In genomic region chr22:34038801-34039200, GRCh38 we compare ENCODE assay signal across 30 cellular contexts.
"Had no signal": no experiment of that assay in that cellular context is flagged by ENCODE, and none has a peak within 500 bp of the region (broad histone marks: within the 10 kb centered on the region; RNA-seq: fewer than 3 reads in every experiment).

No MANE protein-coding gene starts in this region.

- ATAC-seq: K562, Panc1, Right ventricle myocardium inferior, SK-N-SH treated with all-trans-retinoic acid at 6 μM for 48 hours had no signal

- H2AFZ ChIP-seq: PC-9 had no signal

- H3K36me3 ChIP-seq: MG63, SJCRH30 had no signal

- H3K4me1 ChIP-seq: SJCRH30 had no signal

- H3K4me2 ChIP-seq: PC-9 had no signal

- H3K4me3 ChIP-seq: K562, MG63, PC-9, SJCRH30, SK-N-MC had no signal

- DNase-seq: Kasumi-1, KG1, MG63, NCI-H1048, NCI-H1105 treated with DMSO at 0.1 percent for 48 hours, NCI-H1417, NCI-H1436, NCI-H146, NCI-H1694, NCI-H187, NCI-H1930, NCI-H2029 treated with DMSO at 0.1 percent for 48 hours, NCI-H2171 treated with DMSO at 0.1 percent for 48 hours, NCI-H2227 treated with DMSO at 0.1 percent for 48 hours, NCI-H345, NCI-H446, NCI-H510A treated with DMSO at 0.1 percent for 48 hours, NCI-H524 treated with DMSO at 0.1 percent for 48 hours, NCI-H526 treated with DMSO at 0.1 percent for 48 hours, NCI-H774, PC-9, SHP77, SIG-M5, SJCRH30 had no signal

- H3K9me3 ChIP-seq: MG63, SJCRH30 had no signal

- H3K27me3 ChIP-seq: MG63, SJCRH30 had no signal

- H3K27ac ChIP-seq: PC-9, RWPE1, SJCRH30, SK-N-MC had no signal
